Comparison of ENCODE assay signal across 26 cellular contexts in genomic region chr1:214542275-214543199, GRCh38. TPM values are rescaled to one million over a fixed set of nuclear protein-coding genes. Genes with fewer than 3 reads are reported as not detected.
DNase-seq lines count a peak whose midpoint lies in the region; ATAC-seq and TF ChIP-seq lines count a peak whose summit lies in the region.
"Had no signal": no experiment of that assay in that cellular context is flagged by ENCODE, and none has a peak within 500 bp of the region (broad histone marks: within the 10 kb centered on the region; RNA-seq: fewer than 3 reads in every experiment).

No MANE protein-coding gene starts in this region.

- peak overlapping the region; percentile 4 to 36 (median 26) for H3K9ac ChIP-seq in skeletal muscle tissue (ENCODE audit: low read depth in 1 of 3, low read length in 3 of 3)
- H3K9ac ChIP-seq: GM23248 had no signal

- H3K4me3 ChIP-seq in breast epithelium (no peak overlapping the region), skeletal muscle tissue (ENCODE audit: low read length in 3 of 3) (peak overlapping the region in 1 of 3 donors; percentile 10), left lung (no peak overlapping the region)
- H3K4me3 ChIP-seq: GM23248, MG63 had no signal

- ATAC-seq in left lung, result no peak
- ATAC-seq: activated CD8-positive, alpha-beta T cell treated with anti-CD3 and anti-CD28 coated beads, Interleukin-2, amount 10 ng/mL, durations not matched to agents 7 days and 5 days; PC-3 had no signal

- H3K27me3 ChIP-seq in breast epithelium (no peaks in the 10 kb centered on the region), skeletal muscle tissue (ENCODE audit: control insufficient read depth in 3 of 3, insufficient read depth in 3 of 3, low read length in 3 of 3) (no peaks in the 10 kb centered on the region), left lung (no peaks in the 10 kb centered on the region)
- H3K27me3 ChIP-seq: MG63 had no signal

- peak overlapping the region; percentile 57 to 70 for H3K27ac ChIP-seq in breast epithelium
- peak overlapping the region; percentile 59 for H3K27ac ChIP-seq in skeletal muscle tissue (ENCODE audit: low read depth, low read length)
- H3K27ac ChIP-seq in left lung, result no peak overlapping the region
- H3K27ac ChIP-seq: GM23248 had no signal

- TF ChIP-seq POLR2A in breast epithelium (IDR thresholded peaks at IDR 0.05), result no peak

- TF ChIP-seq CTCF in breast epithelium (IDR thresholded peaks at IDR 0.05), result no peak
- no peak for TF ChIP-seq CTCF in left lung (IDR thresholded peaks at IDR 0.05)

- H3K36me3 ChIP-seq in breast epithelium (no peaks in the 10 kb centered on the region), skeletal muscle tissue (ENCODE audit: control insufficient read depth in 3 of 3, insufficient read depth in 3 of 3, low read length in 3 of 3) (peaks cover 0 to 4% (median 0%) of the 10 kb centered on the region in 3 donors), left lung (no peaks in the 10 kb centered on the region)

- H3K4me1 ChIP-seq in breast epithelium (peaks cover 0 to 4% of the 10 kb centered on the region in 2 donors), skeletal muscle tissue (ENCODE audit: control insufficient read depth in 3 of 3, insufficient read depth in 3 of 3, low read length in 3 of 3) (peaks cover 49 to 59% (median 50%) of the 10 kb centered on the region in 3 donors), left lung (peaks cover 6 to 9% of the 10 kb centered on the region in 2 donors)

- DNase-seq in NCI-H82 (lab: John Stamatoyannopoulos, UW), result peak; percentile 25
- no peak for DNase-seq in NCI-H82 treated with DMSO at 0.1 percent for 48 hours (lab: John Stamatoyannopoulos, UW; ENCODE audit: unreplicated experiment)
- no peak for DNase-seq in breast epithelium (ENCODE audit: low spot score in 2 of 2)
- peak; percentile 36 to 71 for DNase-seq in lung microvascular endothelial cell (ENCODE audit: low read depth in 2 of 2)
- DNase-seq in medulla oblongata (ENCODE audit: extremely low spot score), result no peak
- DNase-seq in T-helper 1 cell, result no peak
- no peak for DNase-seq in left lung
- DNase-seq: 8988T; activated CD4-positive, CD25-positive, alpha-beta regulatory T cell treated with anti-CD3 and anti-CD28 coated beads, Interleukin-2, amount 50 U/mL, for 72 hours; activated CD8-positive, alpha-beta T cell treated with anti-CD3 and anti-CD28 coated beads, Interleukin-2, amount 10 ng/mL, durations not matched to agents 7 days and 5 days; activated effector memory CD4-positive, alpha-beta T cell treated with anti-CD3 and anti-CD28 coated beads, Interleukin-2, amount 50 U/mL, for 16 hours; activated naive CD8-positive, alpha-beta T cell treated with anti-CD3 and anti-CD28 coated beads, Interleukin-2, amount 10 ng/mL, durations not matched to agents 7 days and 5 days; activated T-cell treated with anti-CD3 and anti-CD28 coated beads for 4 hours; AML-193; cerebellar nuclear complex; DND-41; foreskin melanocyte; GM23248; MG63; NCI-H1417 treated with DMSO at 0.1 percent for 48 hours; NCI-H2081 treated with DMSO at 0.1 percent for 48 hours; NCI-H446 treated with DMSO at 0.1 percent for 48 hours; PC-3; right cardiac atrium; SIG-M5 had no signal

- no peaks in the 10 kb centered on the region for H3K9me3 ChIP-seq in breast epithelium
- H3K9me3 ChIP-seq in skeletal muscle tissue (ENCODE audit: control insufficient read depth in 3 of 3, low read length in 3 of 3), result no peaks in the 10 kb centered on the region
- H3K9me3 ChIP-seq in left lung, result no peaks in the 10 kb centered on the region
- H3K9me3 ChIP-seq: MG63 had no signal

- intact Hi-C loops in breast epithelium (cut with DNase I; ENCODE audit: low total_unique reads) (no loop called here), left lung (cut with DNase I) (no loop called here)

RNA-seq across cellular contexts. Expression of gene PTPN14, which starts 8.9 kb away (rescaled TPM):
- total RNA-seq in breast epithelium (10 to 100 TPM; 30.4 to 57.4 (median 49.5) TPM), lung microvascular endothelial cell (57.1 and 71.8 TPM in 2 replicates), skeletal muscle tissue (19.8 TPM), left lung (10 to 100 TPM; 36.8 to 38.0 TPM)

Comparison
In these comparisons a context has a peak if more than half of its experiments do, and no peak if none do; other contexts are left out.
1. DNase-seq: peak in NCI-H82 (single experiment) and lung microvascular endothelial cell (2 of 2); none in NCI-H82 treated with DMSO at 0.1 percent for 48 hours (single experiment), breast epithelium (0 of 2), medulla oblongata (single experiment), T-helper 1 cell (0 of 5) and left lung (0 of 2).
2. H3K27ac ChIP-seq: peak in breast epithelium (2 of 2) and skeletal muscle tissue (single experiment); none in left lung (0 of 2).